In genomic region chr9:99030082-99030481, GRCh38 we compare ENCODE assay signal across 13 cellular contexts.
A peak's percentile ranks its signal among the peaks of the same experiment; 100 is the strongest.
DNase-seq lines count a peak whose midpoint lies in the region; ATAC-seq and TF ChIP-seq lines count a peak whose summit lies in the region.
"Had no signal": no experiment of that assay in that cellular context is flagged by ENCODE, and none has a peak within 500 bp of the region (broad histone marks: within the 10 kb centered on the region; RNA-seq: fewer than 3 reads in every experiment).

No MANE protein-coding gene starts in this region.

- H3K23ac ChIP-seq in mesendoderm (ENCODE audit: low read length): no peak overlapping the region

- ATAC-seq in HG03565 (IDR thresholded peaks at IDR 0.05; ENCODE audit: unreplicated experiment): no peak
- no peak for ATAC-seq in activated CD4-positive, CD25-positive, alpha-beta regulatory T cell treated with anti-CD3 and anti-CD28 coated beads, Interleukin-2, amount 50 U/mL, for 24 hours
- ATAC-seq in activated CD8-positive, alpha-beta T cell treated with anti-CD3 and anti-CD28 coated beads, Interleukin-2, amount 10 ng/mL, durations not matched to agents 7 days and 5 days: no peak
- ATAC-seq: Panc1, WTC11 had no signal

- no peak overlapping the region for H2AK5ac ChIP-seq in mesendoderm (ENCODE audit: low read length)

- no peak overlapping the region for H2BK15ac ChIP-seq in mesendoderm (replicated peaks; ENCODE audit: low read depth)

- H3K9me2 ChIP-seq in GM23248 (ENCODE audit: insufficient read depth): no peaks in the 10 kb centered on the region

- CTCF ChIA-PET in activated CD8-positive, alpha-beta T cell treated with anti-CD3 and anti-CD28 coated beads, Interleukin-2, amount 10 ng/mL, durations not matched to agents 7 days and 5 days (lab: Charles Lee): interaction anchor here (0.7 to 1.6 kb wide), 5 partner anchors 8 to 28 kb away, joined by 3 to 6 read pairs (median 3); no protein-coding TSS in a partner anchor

- 0% methylated on average over 2 of the region's 2 CpGs for WGBS in GM23248 (ENCODE audit: low coverage in 1 of 2, low lambda C conversion rate in 2 of 2, missing lambda C conversion rate in 2 of 2), 2 experiments
- WGBS in mesendoderm (ENCODE audit: extremely low coverage, insufficient coverage, low lambda C conversion rate): no CpG with 5 or more reads among the region's 2 CpGs

- H2BK120ac ChIP-seq in mesendoderm (ENCODE audit: low read depth, low read length): no peak overlapping the region

- peak overlapping the region; percentile 3; the same call in 1 of the 2 replicates for H2AFZ ChIP-seq in GM23248
- H2AFZ ChIP-seq: parathyroid adenoma had no signal

- H3K27ac Mint-ChIP-seq in activated CD8-positive, alpha-beta T cell treated with anti-CD3 and anti-CD28 coated beads, Interleukin-2, amount 10 ng/mL, durations not matched to agents 7 days and 5 days: no peak overlapping the region
- H3K27ac Mint-ChIP-seq: activated T-helper 2 cell treated with anti-CD3 and anti-CD28 coated beads, Interferon-gamma antibody, Interleukin-2, Interleukin-4, amounts not matched to agents 10 μg/mL and 5 μg/mL and 100 μg/mL, durations not matched to agents 14 hours and 24 hours and 36 hours; WTC11 had no signal

- no peak overlapping the region for H3K4ac ChIP-seq in mesendoderm (ENCODE audit: low read depth, low read length)

- H3K27me3 ChIP-seq in GM23248 (replicated peaks; ENCODE audit: insufficient read depth): no peaks in the 10 kb centered on the region
- no peaks in the 10 kb centered on the region for H3K27me3 ChIP-seq in SJCRH30
- H3K27me3 ChIP-seq in mesendoderm (ENCODE audit: insufficient read depth, low read length, poor library complexity): no peaks in the 10 kb centered on the region

- H4K5ac ChIP-seq in mesendoderm (ENCODE audit: low read length): no peak overlapping the region

- peaks cover 2% of the 10 kb centered on the region for H3K27me3 Mint-ChIP-seq in activated CD8-positive, alpha-beta T cell treated with anti-CD3 and anti-CD28 coated beads, Interleukin-2, amount 10 ng/mL, durations not matched to agents 7 days and 5 days (ENCODE audit: low read depth)

- H3K4me3 Mint-ChIP-seq in activated CD8-positive, alpha-beta T cell treated with anti-CD3 and anti-CD28 coated beads, Interleukin-2, amount 10 ng/mL, durations not matched to agents 7 days and 5 days: no peak overlapping the region
- H3K4me3 Mint-ChIP-seq: WTC11 had no signal

- H3K56ac ChIP-seq in mesendoderm (ENCODE audit: low read length): no peak overlapping the region

- POLR2A ChIA-PET in activated CD8-positive, alpha-beta T cell treated with anti-CD3 and anti-CD28 coated beads, Interleukin-2, amount 10 ng/mL, durations not matched to agents 7 days and 5 days (lab: Charles Lee): no interaction called here

- H3K79me1 ChIP-seq in mesendoderm (ENCODE audit: low read length): no peaks in the 10 kb centered on the region

- no peak overlapping the region; the same call in 1 of the 2 replicates for H3K9ac ChIP-seq in GM23248
- no peak overlapping the region for H3K9ac ChIP-seq in mesendoderm (ENCODE audit: low read length)
- H3K9ac ChIP-seq: parathyroid adenoma had no signal

- no peak overlapping the region for H2BK5ac ChIP-seq in mesendoderm (ENCODE audit: low read length)

- no peak overlapping the region for H4K8ac ChIP-seq in mesendoderm (ENCODE audit: low read depth, low read length)

- H4K20me1 ChIP-seq in GM23248 (ENCODE audit: insufficient read depth): no peaks in the 10 kb centered on the region

- H3K4me2 ChIP-seq in GM23248 (ENCODE audit: unreplicated experiment) (peak overlapping the region; percentile 38), mesendoderm (ENCODE audit: low read length) (no peak overlapping the region)

- peaks cover 29% of the 10 kb centered on the region for H3K4me1 ChIP-seq in GM23248 (ENCODE audit: insufficient read depth)
- peaks cover 6% of the 10 kb centered on the region; the same call in 1 of the 2 replicates for H3K4me1 ChIP-seq in SJCRH30
- no peaks in the 10 kb centered on the region for H3K4me1 ChIP-seq in mesendoderm (ENCODE audit: control insufficient read depth, low read depth, low read length)
- H3K4me1 ChIP-seq: parathyroid adenoma had no signal

- H3K18ac ChIP-seq in mesendoderm (ENCODE audit: low read length): no peak overlapping the region

- no peak overlapping the region for H3K4me3 ChIP-seq in GM23248
- no peak overlapping the region for H3K4me3 ChIP-seq in SJCRH30
- H3K4me3 ChIP-seq in fibroblast of pulmonary artery (replicated peaks; ENCODE audit: low read depth, low read length): no peak overlapping the region
- no peak overlapping the region for H3K4me3 ChIP-seq in skeletal muscle cell (ENCODE audit: low read depth, low read length)
- no peak overlapping the region for H3K4me3 ChIP-seq in mesendoderm (ENCODE audit: low read length)

- H3K4me1 Mint-ChIP-seq in activated CD8-positive, alpha-beta T cell treated with anti-CD3 and anti-CD28 coated beads, Interleukin-2, amount 10 ng/mL, durations not matched to agents 7 days and 5 days (ENCODE audit: low read depth): peaks cover 50% of the 10 kb centered on the region
- H3K4me1 Mint-ChIP-seq: WTC11 had no signal

- peaks cover 31% of the 10 kb centered on the region for H3F3A ChIP-seq in GM23248 (ENCODE audit: insufficient read depth)

- TF ChIP-seq CTCF in fibroblast of pulmonary artery (IDR thresholded peaks at IDR 0.05; ENCODE audit: low read length, missing control alignments): no peak

- no peaks in the 10 kb centered on the region for H3K36me3 ChIP-seq in GM23248 (ENCODE audit: low read depth)
- H3K36me3 ChIP-seq in SJCRH30: no peaks in the 10 kb centered on the region
- H3K36me3 ChIP-seq in mesendoderm (ENCODE audit: control insufficient read depth, insufficient read depth, low read length): no peaks in the 10 kb centered on the region

- peak; percentile 93 for DNase-seq in GM23248
- no peak for DNase-seq in SJCRH30
- DNase-seq in fibroblast of pulmonary artery (ENCODE audit: low read depth): peak; percentile 93
- peak; percentile 91 for DNase-seq in skeletal muscle cell (ENCODE audit: low read depth)
- no peak for DNase-seq in mesendoderm
- DNase-seq in activated CD8-positive, alpha-beta T cell treated with anti-CD3 and anti-CD28 coated beads, Interleukin-2, amount 10 ng/mL, durations not matched to agents 7 days and 5 days: no peak
- DNase-seq: NCI-H1930 had no signal

- peak overlapping the region; percentile 77 for H3K27ac ChIP-seq in GM23248
- H3K27ac ChIP-seq in SJCRH30: peak overlapping the region; percentile 25
- no peak overlapping the region for H3K27ac ChIP-seq in mesendoderm (ENCODE audit: low read depth, low read length)
- H3K27ac ChIP-seq: parathyroid adenoma had no signal

- peaks cover 3% of the 10 kb centered on the region for H3K36me3 Mint-ChIP-seq in activated CD8-positive, alpha-beta T cell treated with anti-CD3 and anti-CD28 coated beads, Interleukin-2, amount 10 ng/mL, durations not matched to agents 7 days and 5 days (ENCODE audit: low read depth)
- H3K36me3 Mint-ChIP-seq: WTC11 had no signal

- H3K9me3 ChIP-seq in GM23248 (ENCODE audit: low read depth) (no peaks in the 10 kb centered on the region), SJCRH30 (replicated peaks) (no peaks in the 10 kb centered on the region)

- H3K79me2 ChIP-seq in GM23248 (ENCODE audit: insufficient read depth) (no peaks in the 10 kb centered on the region), mesendoderm (ENCODE audit: control insufficient read depth, insufficient read depth, low read length) (no peaks in the 10 kb centered on the region)
- H3K79me2 ChIP-seq: parathyroid adenoma had no signal

- no peaks in the 10 kb centered on the region for H3K9me3 Mint-ChIP-seq in activated CD8-positive, alpha-beta T cell treated with anti-CD3 and anti-CD28 coated beads, Interleukin-2, amount 10 ng/mL, durations not matched to agents 7 days and 5 days (ENCODE audit: insufficient read depth)
- H3K9me3 Mint-ChIP-seq: activated T-helper 2 cell treated with anti-CD3 and anti-CD28 coated beads, Interferon-gamma antibody, Interleukin-2, Interleukin-4, amounts not matched to agents 10 μg/mL and 5 μg/mL and 100 μg/mL, durations not matched to agents 14 hours and 24 hours and 36 hours had no signal

- in situ Hi-C loops in GM23248 (cut with MboI): no loop called here

Comparison
In these comparisons a context has a peak if more than half of its experiments do, and no peak if none do; other contexts are left out.
1. DNase-seq: peak in GM23248 (single experiment), fibroblast of pulmonary artery (single experiment) and skeletal muscle cell (single experiment); none in SJCRH30 (0 of 2), mesendoderm (single experiment) and activated CD8-positive, alpha-beta T cell treated with anti-CD3 and anti-CD28 coated beads, Interleukin-2, amount 10 ng/mL, durations not matched to agents 7 days and 5 days (single experiment).